In genomic region chr16:27863377-27863776, GRCh38 we compare ENCODE assay signal across 28 cellular contexts.
"Had no signal": no experiment of that assay in that cellular context is flagged by ENCODE, and none has a peak within 500 bp of the region (broad histone marks: within the 10 kb centered on the region; RNA-seq: fewer than 3 reads in every experiment).

No MANE protein-coding gene starts in this region.

- H3K4me1 ChIP-seq: colonic mucosa, esophagus muscularis mucosa, esophagus squamous epithelium, foreskin keratinocyte, gastrocnemius medialis, gastroesophageal sphincter, heart left ventricle, heart right ventricle had no signal

- ATAC-seq: effector memory CD8-positive, alpha-beta T cell; esophagus mucosa; foreskin keratinocyte; gastrocnemius medialis; gastroesophageal sphincter; heart left ventricle; heart right ventricle had no signal

- H3K36me3 ChIP-seq: colonic mucosa, esophagus muscularis mucosa, esophagus squamous epithelium, gastrocnemius medialis, gastroesophageal sphincter, heart left ventricle, heart right ventricle had no signal

- H3K4me3 ChIP-seq: colonic mucosa, coronary artery, dorsolateral prefrontal cortex, esophagus muscularis mucosa, esophagus squamous epithelium, gastrocnemius medialis, gastroesophageal sphincter, heart left ventricle, heart right ventricle had no signal

- DNase-seq: colonic mucosa; cortex of kidney; dermis blood vessel endothelial cell; dorsolateral prefrontal cortex; effector CD4-positive, alpha-beta T cell; effector CD8-positive, alpha-beta T cell; effector memory CD4-positive, alpha-beta T cell; effector memory CD8-positive, alpha-beta T cell; endodermal cell; erythroblast; esophagus squamous epithelium; foreskin fibroblast; foreskin keratinocyte; foreskin melanocyte; gastrocnemius medialis; glutamatergic neuron; head of caudate nucleus; heart left ventricle; heart right ventricle had no signal

- H3K27ac ChIP-seq: colonic mucosa, coronary artery, dorsolateral prefrontal cortex, epithelial cell of prostate, esophagus muscularis mucosa, esophagus squamous epithelium, foreskin keratinocyte, gastrocnemius medialis, gastroesophageal sphincter, heart left ventricle, heart right ventricle had no signal

- H3K9me3 ChIP-seq: colonic mucosa had no signal

- FAIRE-seq: colon, endometrium, endothelial cell of umbilical vein, frontal cortex had no signal

- H3K27me3 ChIP-seq: colonic mucosa, dorsolateral prefrontal cortex, esophagus muscularis mucosa, foreskin keratinocyte, gastrocnemius medialis, gastroesophageal sphincter, heart left ventricle, heart right ventricle had no signal
